ENCODE assay signal across 1 cellular context in genomic region chr1:116506132-116507004, GRCh38.
TF ChIP-seq lines count a peak whose summit lies in the region.

No MANE protein-coding gene starts in this region.

TF ChIP-seq in HepG2, 621 proteins besides CTCF, POLR2A, EP300 and RAD21 (continued from another document):
- TF ChIP-seq, protein P1, sequence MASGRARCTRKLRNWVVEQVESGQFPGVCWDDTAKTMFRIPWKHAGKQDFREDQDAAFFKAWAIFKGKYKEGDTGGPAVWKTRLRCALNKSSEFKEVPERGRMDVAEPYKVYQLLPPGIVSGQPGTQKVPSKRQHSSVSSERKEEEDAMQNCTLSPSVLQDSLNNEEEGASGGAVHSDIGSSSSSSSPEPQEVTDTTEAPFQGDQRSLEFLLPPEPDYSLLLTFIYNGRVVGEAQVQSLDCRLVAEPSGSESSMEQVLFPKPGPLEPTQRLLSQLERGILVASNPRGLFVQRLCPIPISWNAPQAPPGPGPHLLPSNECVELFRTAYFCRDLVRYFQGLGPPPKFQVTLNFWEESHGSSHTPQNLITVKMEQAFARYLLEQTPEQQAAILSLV (CRISPR knock-in tag; IDR thresholded peaks at IDR 0.05; ENCODE audit: borderline replicate concordance) = no peak
- TF ChIP-seq, protein P2, sequence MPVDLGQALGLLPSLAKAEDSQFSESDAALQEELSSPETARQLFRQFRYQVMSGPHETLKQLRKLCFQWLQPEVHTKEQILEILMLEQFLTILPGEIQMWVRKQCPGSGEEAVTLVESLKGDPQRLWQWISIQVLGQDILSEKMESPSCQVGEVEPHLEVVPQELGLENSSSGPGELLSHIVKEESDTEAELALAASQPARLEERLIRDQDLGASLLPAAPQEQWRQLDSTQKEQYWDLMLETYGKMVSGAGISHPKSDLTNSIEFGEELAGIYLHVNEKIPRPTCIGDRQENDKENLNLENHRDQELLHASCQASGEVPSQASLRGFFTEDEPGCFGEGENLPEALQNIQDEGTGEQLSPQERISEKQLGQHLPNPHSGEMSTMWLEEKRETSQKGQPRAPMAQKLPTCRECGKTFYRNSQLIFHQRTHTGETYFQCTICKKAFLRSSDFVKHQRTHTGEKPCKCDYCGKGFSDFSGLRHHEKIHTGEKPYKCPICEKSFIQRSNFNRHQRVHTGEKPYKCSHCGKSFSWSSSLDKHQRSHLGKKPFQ (CRISPR knock-in tag; IDR thresholded peaks at IDR 0.05; ENCODE audit: insufficient replicate concordance) = no peak
- TF ChIP-seq SNAPC5 (CRISPR knock-in tag; IDR thresholded peaks at IDR 0.05; ENCODE audit: borderline replicate concordance) (no peak), ZNF557 (CRISPR knock-in tag; IDR thresholded peaks at IDR 0.05) (no peak), HNRNPUL1 (IDR thresholded peaks at IDR 0.05; ENCODE audit: low read depth, low read length) (no peak), ZNF747 (CRISPR knock-in tag; IDR thresholded peaks at IDR 0.05; ENCODE audit: borderline replicate concordance) (no peak)
